ENCODE assay signal across 19 cellular contexts in genomic region chr17:44499722-44500121, GRCh38. TPM values are rescaled to one million over a fixed set of nuclear protein-coding genes. Genes with fewer than 3 reads are reported as not detected.
DNase-seq lines count a peak whose midpoint lies in the region; ATAC-seq, FAIRE-seq and TF ChIP-seq lines count a peak whose summit lies in the region.
"Had no signal": no experiment of that assay in that cellular context is flagged by ENCODE, and none has a peak within 500 bp of the region (broad histone marks: within the 10 kb centered on the region; RNA-seq: fewer than 3 reads in every experiment).

No MANE protein-coding gene starts in this region.

- SMC1A ChIA-PET in GM12878 (lab: Charles Lee; ENCODE audit: uncharacterized antibody, unreplicated experiment): interaction anchor here (0.7 to 1.3 kb wide), 4 partner anchors 9 to 99 kb away, joined by 3 to 5 read pairs (median 4); no protein-coding TSS in a partner anchor

- no peak for ATAC-seq in CD4-positive, alpha-beta T cell (ENCODE audit: poor library complexity)
- ATAC-seq in GM12878 (no peak), HG02970 (IDR thresholded peaks at IDR 0.05; ENCODE audit: low FRiP score, unreplicated experiment) (no peak), HG03045 (IDR thresholded peaks at IDR 0.05; ENCODE audit: unreplicated experiment) (no peak)

- no peaks in the 10 kb centered on the region for H4K20me1 ChIP-seq in GM12878 (ENCODE audit: control insufficient read depth, insufficient read depth)

- no peak for TF ChIP-seq EP300 in GM12878 (IDR thresholded peaks at IDR 0.05; ENCODE audit: borderline replicate concordance in 1 of 2, control insufficient read depth in 1 of 2, low read depth in 2 of 2, low read length in 2 of 2)

- intact Hi-C loops in CD4-positive, alpha-beta T cell (cut with DNase I, micrococcal nuclease): loop anchor here in 1 of 2 experiments (10.0 kb wide), 1 partner anchor 725 kb away; the partner anchor contains the start of gene DUSP3
- intact Hi-C loops in GM12878 (cut with micrococcal nuclease; ENCODE audit: unreplicated experiment): loop anchor here (10.0 kb wide), 1 partner anchor 285 kb away; the partner anchor contains the start of gene UBTF

- DNase-seq in CD4-positive, alpha-beta T cell: no peak
- DNase-seq in HFFc6: no peak
- no peak for DNase-seq in GM12878 (ENCODE audit: low read depth, low spot score)
- DNase-seq in activated CD4-positive, CD25-positive, alpha-beta regulatory T cell (lab: John Stamatoyannopoulos, UW): no peak
- DNase-seq in stimulated activated CD4-positive, alpha-beta T cell treated with anti-CD3 and anti-CD28 coated beads, Interleukin-2, amount 100 ng/mL, for 24 hours: no peak
- DNase-seq: activated B cell treated with CpG ODN at 0.5 μM for 24 hours; activated naive CD8-positive, alpha-beta T cell treated with anti-CD3 and anti-CD28 coated beads, Interleukin-2, amount 10 ng/mL, durations not matched to agents 7 days and 5 days; BE2C; caudate nucleus; DMS79 treated with DMSO at 0.1 percent for 48 hours; H9; Kasumi-1; ovary; spleen had no signal

- H3K27me3 Mint-ChIP-seq in CD4-positive, alpha-beta T cell: no peaks in the 10 kb centered on the region
- no peaks in the 10 kb centered on the region; the same call in none of the 2 replicates for H3K27me3 Mint-ChIP-seq in HFFc6 (ENCODE audit: insufficient read depth)
- no peaks in the 10 kb centered on the region for H3K27me3 Mint-ChIP-seq in nephron (ENCODE audit: low read depth)
- H3K27me3 Mint-ChIP-seq: activated B cell treated with CpG ODN at 0.5 μM for 24 hours; activated naive CD8-positive, alpha-beta T cell treated with anti-CD3 and anti-CD28 coated beads, Interleukin-2, amount 10 ng/mL, durations not matched to agents 7 days and 5 days; stimulated activated naive CD8-positive, alpha-beta T cell treated with anti-CD3 and anti-CD28 coated beads, Interleukin-15, Interleukin-2, amounts not matched to agents 100 ng/mL and 50 ng/mL, for 24 hours had no signal

- no peak for TF ChIP-seq POLR2A in GM12878 (IDR thresholded peaks at IDR 0.05; ENCODE audit: low read depth, low read length)

- RAD21 ChIA-PET in GM12878 (lab: Charles Lee; ENCODE audit: unreplicated experiment): interaction anchor here (0.6 to 1.2 kb wide), 2 partner anchors 30 to 459 kb away, joined by 3 read pairs; no protein-coding TSS in a partner anchor

- H3K27me3 ChIP-seq in CD4-positive, alpha-beta T cell (ENCODE audit: control insufficient read depth, insufficient read depth, low read length): no peaks in the 10 kb centered on the region
- H3K27me3 ChIP-seq in GM12878 (replicated peaks in 1 of 2; ENCODE audit: control insufficient read depth in 2 of 2, insufficient read depth in 2 of 2, low read length in 1 of 2): no peaks in the 10 kb centered on the region
- H3K27me3 ChIP-seq: BE2C, ovary, spleen had no signal

- peaks cover 29% of the 10 kb centered on the region for H3K36me3 Mint-ChIP-seq in CD4-positive, alpha-beta T cell (ENCODE audit: low read depth)
- peaks cover 12% of the 10 kb centered on the region for H3K36me3 Mint-ChIP-seq in HFFc6 (ENCODE audit: low read depth)
- H3K36me3 Mint-ChIP-seq in nephron (ENCODE audit: low read depth): peaks cover 6% of the 10 kb centered on the region

- peak overlapping the region; percentile 58; the same call in 1 of the 2 replicates for H3K4me2 ChIP-seq in GM12878 (ENCODE audit: control insufficient read depth, insufficient read depth)

- H3K4me1 ChIP-seq in GM12878 (ENCODE audit: control insufficient read depth, insufficient read depth, low read length): peaks cover 5% of the 10 kb centered on the region

- no peaks in the 10 kb centered on the region for H3K36me3 ChIP-seq in GM12878 (ENCODE audit: control insufficient read depth in 2 of 2, insufficient read depth in 2 of 2, low read length in 1 of 2)
- H3K36me3 ChIP-seq: BE2C, ovary had no signal

- no peaks in the 10 kb centered on the region for H3K9me3 Mint-ChIP-seq in CD4-positive, alpha-beta T cell
- no peaks in the 10 kb centered on the region for H3K9me3 Mint-ChIP-seq in HFFc6
- H3K9me3 Mint-ChIP-seq in nephron: no peaks in the 10 kb centered on the region
- H3K9me3 Mint-ChIP-seq: activated B cell treated with CpG ODN at 0.5 μM for 24 hours; activated naive CD8-positive, alpha-beta T cell treated with anti-CD3 and anti-CD28 coated beads, Interleukin-2, amount 10 ng/mL, durations not matched to agents 7 days and 5 days; H9; stimulated activated naive CD8-positive, alpha-beta T cell treated with anti-CD3 and anti-CD28 coated beads, Interleukin-15, Interleukin-2, amounts not matched to agents 100 ng/mL and 50 ng/mL, for 24 hours had no signal

- no peak for TF ChIP-seq CTCF in CD4-positive, alpha-beta T cell (IDR thresholded peaks at IDR 0.05)
- TF ChIP-seq CTCF in HFFc6 (IDR thresholded peaks at IDR 0.05): no peak
- TF ChIP-seq CTCF in GM12878 (IDR thresholded peaks at IDR 0.05 in 2 of 3, conservative IDR thresholded peaks at IDR 0.05 in 1 of 3; ENCODE audit: control insufficient read depth in 2 of 3, extremely low read depth in 1 of 3, insufficient read depth in 1 of 3, low read depth in 3 of 3, low read length in 3 of 3): no peak
- no peak for TF ChIP-seq CTCF in nephron (IDR thresholded peaks at IDR 0.05; ENCODE audit: unreplicated experiment in 3 of 3)

- peak overlapping the region; percentile 39; the same call in 1 of the 2 replicates for H3K4me3 ChIP-seq in GM12878
- H3K4me3 ChIP-seq: ovary, spleen had no signal

- peak overlapping the region; percentile 65 for H3K4me3 Mint-ChIP-seq in CD4-positive, alpha-beta T cell
- peak overlapping the region; percentile 77; the same call in 1 of the 2 replicates for H3K4me3 Mint-ChIP-seq in HFFc6
- peak overlapping the region; percentile 34 to 99 (median 53) for H3K4me3 Mint-ChIP-seq in nephron

- 0% methylated on average over 1 of the region's 1 CpG for WGBS in GM12878 (ENCODE audit: insufficient coverage, insufficient replicate concordance, low lambda C conversion rate, missing lambda C conversion rate)

- peaks cover 93% of the 10 kb centered on the region for H3K79me2 ChIP-seq in GM12878 (ENCODE audit: control insufficient read depth, insufficient read depth, low read length)

- FAIRE-seq in GM12878 (lab: Jason Lieb, UNC): no peak
- FAIRE-seq: urothelium cell line had no signal

- CTCF ChIA-PET in CD4-positive, alpha-beta T cell (lab: Charles Lee): no interaction called here
- CTCF ChIA-PET in GM12878 (lab: Yijun Ruan, JAX): interaction anchor here (0.6 to 2.7 kb wide), 3 partner anchors 9 to 383 kb away, joined by 4 to 11 read pairs (median 4); no protein-coding TSS in a partner anchor

- no TSS peak for BruUV-seq in GM12878 (replicated peaks; lab: Mats Ljungman, UMichigan)

- no peak overlapping the region for H3K27ac Mint-ChIP-seq in CD4-positive, alpha-beta T cell
- H3K27ac Mint-ChIP-seq in HFFc6 (no peak overlapping the region), nephron (peak overlapping the region in 1 of 3 experiments; percentile 34)
- H3K27ac Mint-ChIP-seq: activated naive CD8-positive, alpha-beta T cell treated with anti-CD3 and anti-CD28 coated beads, Interleukin-2, amount 10 ng/mL, durations not matched to agents 7 days and 5 days; stimulated activated naive CD8-positive, alpha-beta T cell treated with anti-CD3 and anti-CD28 coated beads, Interleukin-15, Interleukin-2, amounts not matched to agents 100 ng/mL and 50 ng/mL, for 24 hours had no signal

- H3K9me3 ChIP-seq in CD4-positive, alpha-beta T cell (ENCODE audit: control insufficient read depth, low read length): no peaks in the 10 kb centered on the region
- no peaks in the 10 kb centered on the region; the same call in 2 of the 3 replicates for H3K9me3 ChIP-seq in GM12878 (replicated peaks; ENCODE audit: control insufficient read depth, insufficient read depth, low read length)
- H3K9me3 ChIP-seq: BE2C, ovary, spleen had no signal

- H3K9ac ChIP-seq in GM12878 (ENCODE audit: control insufficient read depth, insufficient read depth, low read length): no peak overlapping the region

- no peak overlapping the region for H2AFZ ChIP-seq in GM12878 (ENCODE audit: control insufficient read depth, low read depth, low read length)

- no peak for TF ChIP-seq RAD21 in GM12878 (IDR thresholded peaks at IDR 0.05; ENCODE audit: insufficient read depth, low read depth, low read length)

- no peak overlapping the region for H3K27ac ChIP-seq in CD4-positive, alpha-beta T cell (ENCODE audit: low read depth, low read length)
- no peak overlapping the region for H3K27ac ChIP-seq in GM12878 (ENCODE audit: control insufficient read depth, insufficient read depth)
- H3K27ac ChIP-seq: ovary, spleen had no signal

- in situ Hi-C loops in GM12878 (cut with MboI): loop anchor here (25.0 kb wide), 1 partner anchor 287 kb away; the partner anchor contains the start of gene UBTF

- H3K4me1 Mint-ChIP-seq in CD4-positive, alpha-beta T cell (ENCODE audit: low read depth): peaks cover 84% of the 10 kb centered on the region
- H3K4me1 Mint-ChIP-seq in HFFc6 (ENCODE audit: low read depth) (peaks cover 41% of the 10 kb centered on the region), nephron (peaks cover 30% of the 10 kb centered on the region)

- POLR2A ChIA-PET in CD4-positive, alpha-beta T cell (lab: Charles Lee): no interaction called here
- POLR2A ChIA-PET in GM12878 (lab: Charles Lee): no interaction called here

RNA-seq across cellular contexts. Expression of gene GPATCH8, which starts 3.5 kb away (rescaled TPM):
- 10 to 100 TPM; 76.0 to 76.9 TPM for total RNA-seq in CD4-positive, alpha-beta T cell
- total RNA-seq in HFFc6 (2021; fragmentation: NEBNext Ultra II Directional; extraction: Animal tissue kit (Norgen Biotek cat#: 25700)): 10 to 100 TPM; 23.4 to 30.0 (median 27.1) TPM
- 147 and 152 TPM in 2 replicates for total RNA-seq in GM12878 (2013; cell fraction: nucleolus; rRNA removed)
- 16.0 and 16.8 TPM in 2 replicates for total RNA-seq in GM12878 (2014; rRNA removed)
- 17.9 and 21.8 TPM in 2 replicates for total RNA-seq in GM12878 (2014; rRNA removed; fragmentation: Illumina TruSeq; extraction: Trizol)
- total RNA-seq in GM12878 (2021): 36.6 and 38.5 TPM in 2 replicates
- 11.6 TPM for polyA plus RNA-seq in GM12878 (2011; ENCODE audit: low read depth)
- polyA plus RNA-seq in GM12878 (2011; rRNA removed): 13.9 and 20.8 TPM in 2 replicates
- 10.4 and 11.4 TPM in 2 replicates for polyA plus RNA-seq in GM12878 (2011; cell fraction: cytosol; rRNA removed)
- 20.2 and 24.4 TPM in 2 replicates for polyA plus RNA-seq in GM12878 (2011; cell fraction: nucleus; rRNA removed)
- 16.8 and 17.4 TPM in 2 replicates for polyA plus RNA-seq in GM12878 (2012)
- polyA plus RNA-seq in GM12878 (2014; fragmentation: Illumina TruSeq; extraction: Trizol): 31.4 and 33.7 TPM in 2 replicates
- 10 to 100 TPM; 11.7 to 18.2 TPM for polyA plus RNA-seq in GM12878 (2014; fragmentation: Nextera tagmentation; extraction: Ambion mirVana)
- 21.7 and 23.0 TPM in 2 replicates for polyA plus RNA-seq in GM12878 (2014; rRNA removed)
- polyA plus RNA-seq in GM12878 (2016; fragmentation: Nextera tagmentation; extraction: Ambion mirVana): 10 to 100 TPM; 43.3 to 45.1 TPM
- 21.7 and 33.5 TPM in 2 replicates for polyA minus RNA-seq in GM12878 (2011; rRNA and poly(A)+ RNA removed)
- polyA minus RNA-seq in GM12878 (2011; cell fraction: cytosol; rRNA and poly(A)+ RNA removed): 8.8 and 12.4 TPM in 2 replicates
- 11.0 and 27.1 TPM in 2 replicates for polyA minus RNA-seq in GM12878 (2011; cell fraction: nucleus; rRNA and poly(A)+ RNA removed)

RNA-seq across cellular contexts. Expression of gene FZD2, which starts 57.6 kb away (rescaled TPM):
- total RNA-seq in CD4-positive, alpha-beta T cell: not detected
- total RNA-seq in HFFc6 (2021; fragmentation: NEBNext Ultra II Directional; extraction: Animal tissue kit (Norgen Biotek cat#: 25700)): 100 to 1,000 TPM in 1 of 6 experiments, 10 to 100 TPM in 5; 76.4 to 103 (median 92.8) TPM
- total RNA-seq in GM12878 (2013; cell fraction: nucleolus; rRNA removed): 5.2 and 5.5 TPM in 2 replicates
- total RNA-seq in GM12878 (2014; rRNA removed) (1.0 and 1.5 TPM in 2 replicates), GM12878 (2014; rRNA removed; fragmentation: Illumina TruSeq; extraction: Trizol) (0.41 and 0.63 TPM in 2 replicates), GM12878 (2021) (4.2 and 4.3 TPM in 2 replicates)
- polyA plus RNA-seq in GM12878 (2011; ENCODE audit: low read depth): 0.42 TPM
- polyA plus RNA-seq in GM12878 (2011; rRNA removed) (0.33 and 0.67 TPM in 2 replicates), GM12878 (2014; fragmentation: Illumina TruSeq; extraction: Trizol) (0.11 and 0.21 TPM in 2 replicates), GM12878 (2014; fragmentation: Nextera tagmentation; extraction: Ambion mirVana) (under 1 TPM in 1 of 2 experiments, not detected in 1; 0.09 TPM), GM12878 (2014; rRNA removed) (4.0 and 4.9 TPM in 2 replicates), GM12878 (2016; fragmentation: Nextera tagmentation; extraction: Ambion mirVana) (under 1 TPM; 0.25 to 0.29 TPM)
- 1.6 and 2.0 TPM in 2 replicates for polyA plus RNA-seq in GM12878 (2011; cell fraction: cytosol; rRNA removed)
- polyA plus RNA-seq in GM12878 (2011; cell fraction: nucleus; rRNA removed): 2.9 and 4.2 TPM in 2 replicates
- 2.0 and 2.1 TPM in 2 replicates for polyA plus RNA-seq in GM12878 (2012)
- polyA minus RNA-seq in GM12878 (2011; rRNA and poly(A)+ RNA removed): 1.5 and 3.2 TPM in 2 replicates
- polyA minus RNA-seq in GM12878 (2011; cell fraction: cytosol; rRNA and poly(A)+ RNA removed): 0.67 and 0.73 TPM in 2 replicates
- 1.9 and 2.5 TPM in 2 replicates for polyA minus RNA-seq in GM12878 (2011; cell fraction: nucleus; rRNA and poly(A)+ RNA removed)

Comparison
In these comparisons a context has a peak if more than half of its experiments do, and no peak if none do; other contexts are left out.
1. RNA of gene FZD2, which starts 57.6 kb away (total RNA-seq): 76.4 to 103 TPM in HFFc6; 0.41 to 5.5 TPM in GM12878 and not detected in CD4-positive, alpha-beta T cell; every median in the first group is over 10 times any median in the second.
2. Peak in every context shown above with its lines, with median percentiles within 50 percentile points of each other: H3K4me3 Mint-ChIP-seq.